ENCODE assay signal across 1 cellular context in genomic region chr2:33085646-33086045, GRCh38.
TF ChIP-seq lines count a peak whose summit lies in the region.

No MANE protein-coding gene starts in this region.

TF ChIP-seq in IMR-90, 13 proteins besides CTCF, POLR2A, EP300 and RAD21 (continued from another document):
- TF ChIP-seq USF2 (IDR thresholded peaks at IDR 0.05; ENCODE audit: low read depth, low read length) (no peak), MXI1 (IDR thresholded peaks at IDR 0.05; ENCODE audit: borderline replicate concordance, low read depth, low read length) (no peak), CHD1 (IDR thresholded peaks at IDR 0.05; ENCODE audit: low read depth, low read length) (no peak), FOS (IDR thresholded peaks at IDR 0.05; ENCODE audit: low read depth, low read length) (no peak), MAZ (IDR thresholded peaks at IDR 0.05; ENCODE audit: borderline replicate concordance, low read depth, low read length) (no peak), RFX5 (IDR thresholded peaks at IDR 0.05; ENCODE audit: low read depth, low read length) (no peak), ELK1 (IDR thresholded peaks at IDR 0.05; ENCODE audit: borderline replicate concordance, low read depth, low read length) (no peak)
